In the genomic region with DNA sequence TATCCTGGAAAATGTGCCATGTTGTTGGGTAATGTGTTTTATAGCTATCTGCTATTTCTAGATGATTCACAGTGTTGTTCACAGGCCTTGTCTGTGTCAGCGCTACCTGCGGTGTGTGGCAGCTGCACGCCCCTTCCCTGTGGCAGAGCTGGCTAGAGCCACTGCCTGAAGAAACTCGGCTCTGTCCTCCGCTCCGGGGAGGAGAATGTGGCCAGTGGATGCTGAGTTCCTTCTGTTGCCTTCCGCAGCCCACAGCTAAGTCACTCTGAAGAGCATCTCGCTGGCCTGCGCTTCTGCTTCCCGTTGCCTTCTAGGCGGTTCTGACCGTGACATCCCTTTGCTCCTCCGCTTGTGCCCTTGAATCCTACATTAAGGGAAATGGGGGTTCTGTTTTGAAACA, we compare ENCODE assay signal across 18 cellular contexts.
DNase-seq lines count a peak whose midpoint lies in the region; ATAC-seq, FAIRE-seq and TF ChIP-seq lines count a peak whose summit lies in the region.
"Had no signal": no experiment of that assay in that cellular context is flagged by ENCODE, and none has a peak within 500 bp of the region (broad histone marks: within the 10 kb centered on the region; RNA-seq: fewer than 3 reads in every experiment).

No MANE protein-coding gene starts in this region.

- H3K27ac ChIP-seq in H1 (ENCODE audit: low read depth, low read length) (no peak overlapping the region), kidney (ENCODE audit: low read depth in 2 of 2, low read length in 2 of 2) (no peak overlapping the region), smooth muscle cell (ENCODE audit: low read depth) (no peak overlapping the region)

- no peaks in the 10 kb centered on the region for H3K27me3 Mint-ChIP-seq in nephron progenitor cell (ENCODE audit: low read depth, poor library complexity)

- FAIRE-seq in H1 (lab: Jason Lieb, UNC) (peak; percentile 45), kidney (lab: Jason Lieb, UNC) (no peak)
- FAIRE-seq: HepG2 had no signal

- 0 out of 2 replicates have a peak overlapping the region, but pooled peaks have one; percentile 71 for H2BK12ac ChIP-seq in H1 (ENCODE audit: low read depth, low read length)

- intact Hi-C loops in kidney (cut with DNase I): no loop called here

- no peaks in the 10 kb centered on the region for H3K23me2 ChIP-seq in H1 (ENCODE audit: low read depth, low read length)

- no peak overlapping the region for H3K9ac ChIP-seq in H1 (replicated peaks in 1 of 4; ENCODE audit: extremely low read depth in 1 of 4, low read depth in 3 of 4, low read length in 3 of 4)
- no peak overlapping the region for H3K9ac ChIP-seq in kidney (ENCODE audit: low read length in 2 of 2)
- no peak overlapping the region for H3K9ac ChIP-seq in smooth muscle cell (ENCODE audit: low read depth)

- no peaks in the 10 kb centered on the region for H3F3A ChIP-seq in smooth muscle cell (ENCODE audit: low read depth)

- H4K20me1 ChIP-seq in H1 (replicated peaks in 1 of 2; ENCODE audit: control insufficient read depth in 1 of 2, insufficient read depth in 2 of 2, low read length in 2 of 2) (no peaks in the 10 kb centered on the region), smooth muscle cell (ENCODE audit: low read depth) (no peaks in the 10 kb centered on the region)

- H2BK120ac ChIP-seq in H1 (replicated peaks; ENCODE audit: low read depth, low read length): no peak overlapping the region

- H3K4me3 ChIP-seq in H1 (ENCODE audit: extremely low read depth in 1 of 4, insufficient read depth in 2 of 4, low read depth in 3 of 4, low read length in 4 of 4) (no peak overlapping the region), kidney (ENCODE audit: low read length in 2 of 2) (no peak overlapping the region), smooth muscle cell (no peak overlapping the region)

- no peak for TF ChIP-seq RAD21 in H1 (IDR thresholded peaks at IDR 0.05 in 1 of 2, conservative IDR thresholded peaks at IDR 0.05 in 1 of 2; ENCODE audit: low read depth in 2 of 2, low read length in 2 of 2)

- no peak overlapping the region for H3K18ac ChIP-seq in H1 (ENCODE audit: extremely low read depth, low read length)

- DNase-seq in Daoy (ENCODE audit: low read depth) (peak; percentile 61), NCI-H146 treated with DMSO at 0.1 percent for 48 hours (lab: John Stamatoyannopoulos, UW; ENCODE audit: unreplicated experiment) (peak; percentile 15), H1 (ENCODE audit: low read depth in 1 of 2, low spot score in 2 of 2) (no peak), nephron progenitor cell (peak; percentile 2), kidney (no peak), smooth muscle cell (lab: John Stamatoyannopoulos, UW; ENCODE audit: unreplicated experiment) (no peak)
- DNase-seq: Caco-2, DMS79, GF-D8, Kasumi-1, NCI-H1417, NCI-H2081, NCI-H226, Right ventricle myocardium superior had no signal

- no peak overlapping the region for H3K4me3 Mint-ChIP-seq in nephron progenitor cell

- no peak overlapping the region for H3K56ac ChIP-seq in H1 (replicated peaks; ENCODE audit: insufficient read length, low read depth, low read length)

- no peaks in the 10 kb centered on the region for H3K9me3 ChIP-seq in H1 (ENCODE audit: insufficient read depth in 2 of 2, low read depth in 1 of 2, low read length in 1 of 2)
- H3K9me3 ChIP-seq in kidney (ENCODE audit: control insufficient read depth in 1 of 2, low read length in 2 of 2): no peaks in the 10 kb centered on the region
- H3K9me3 ChIP-seq in smooth muscle cell (replicated peaks; ENCODE audit: low read depth): no peaks in the 10 kb centered on the region
- H3K9me3 ChIP-seq: Caco-2 had no signal

- peak overlapping the region; percentile 17 for H2AFZ ChIP-seq in H1 (ENCODE audit: low read length)
- no peak overlapping the region for H2AFZ ChIP-seq in smooth muscle cell (ENCODE audit: low read depth)

- no peak overlapping the region for H4K91ac ChIP-seq in H1 (replicated peaks; ENCODE audit: insufficient read length, low read length)

- H2BK15ac ChIP-seq in H1 (ENCODE audit: low read length): peak overlapping the region; percentile 92; the same call in 1 of the 2 replicates

- CTCF ChIA-PET in H1 (lab: Charles Lee; ENCODE audit: partially characterized antibody): interaction anchor here (0.6 to 1.7 kb wide), 4 partner anchors 93 to 261 kb away, joined by 3 to 4 read pairs (median 3); no protein-coding TSS in a partner anchor

- no peak overlapping the region for H2BK20ac ChIP-seq in H1 (ENCODE audit: low read length)

- no peaks in the 10 kb centered on the region for H3K36me3 Mint-ChIP-seq in nephron progenitor cell (ENCODE audit: low read depth)

- H4K5ac ChIP-seq in H1 (ENCODE audit: insufficient read length, low read depth, low read length): no peak overlapping the region

- H3K4me2 ChIP-seq in H1 (ENCODE audit: insufficient read depth in 1 of 2, low read depth in 2 of 2, low read length in 2 of 2) (no peak overlapping the region; a peak in 1 of 4 replicates), smooth muscle cell (no peak overlapping the region)

- TF ChIP-seq CTCF in H1 (IDR thresholded peaks at IDR 0.05; ENCODE audit: control extremely low read depth in 1 of 3, insufficient read depth in 1 of 3, low read depth in 1 of 3, low read length in 3 of 3) (no peak), nephron progenitor cell (IDR thresholded peaks at IDR 0.05) (no peak), kidney (IDR thresholded peaks at IDR 0.05; ENCODE audit: borderline replicate concordance, extremely low read depth, insufficient read depth) (no peak), smooth muscle cell (IDR thresholded peaks at IDR 0.05; ENCODE audit: borderline replicate concordance, insufficient read depth, poor library complexity, severe bottlenecking) (no peak)

- H3K79me2 ChIP-seq in H1 (ENCODE audit: control insufficient read depth in 1 of 2, insufficient read depth in 2 of 2, low read length in 2 of 2): no peaks in the 10 kb centered on the region
- no peaks in the 10 kb centered on the region for H3K79me2 ChIP-seq in smooth muscle cell (ENCODE audit: low read depth)

- H4K8ac ChIP-seq in H1 (ENCODE audit: extremely low read depth, insufficient read depth, low read length): no peak overlapping the region

- H3K4me1 ChIP-seq in H1 (replicated peaks in 1 of 4; ENCODE audit: control insufficient read depth in 3 of 4, insufficient read depth in 4 of 4, low read length in 3 of 4): no peaks in the 10 kb centered on the region
- no peaks in the 10 kb centered on the region for H3K4me1 ChIP-seq in kidney (ENCODE audit: control insufficient read depth in 1 of 2, insufficient read depth in 1 of 2, low read depth in 1 of 2, low read length in 2 of 2)
- peaks cover 2% of the 10 kb centered on the region for H3K4me1 ChIP-seq in smooth muscle cell (ENCODE audit: low read depth)
- H3K4me1 ChIP-seq: Caco-2 had no signal

- no peak overlapping the region for H2BK5ac ChIP-seq in H1 (ENCODE audit: low read depth, low read length)

- no peaks in the 10 kb centered on the region for H3K79me1 ChIP-seq in H1 (ENCODE audit: low read depth, low read length)

- H3K4me1 Mint-ChIP-seq in nephron progenitor cell: peaks cover 1% of the 10 kb centered on the region

- H3K23ac ChIP-seq in H1 (ENCODE audit: insufficient read length): no peak overlapping the region

- H2AK5ac ChIP-seq in H1 (ENCODE audit: low read depth, low read length): no peak overlapping the region

- no peak overlapping the region for H3K4ac ChIP-seq in H1 (replicated peaks; ENCODE audit: insufficient read length, low read depth, low read length)

- POLR2A ChIA-PET in H1 (lab: Charles Lee; ENCODE audit: partially characterized antibody): no interaction called here

- no peak overlapping the region for H3K27ac Mint-ChIP-seq in nephron progenitor cell

- TF ChIP-seq EP300 in H1 (IDR thresholded peaks at IDR 0.05; ENCODE audit: borderline replicate concordance in 1 of 2, low read depth in 2 of 2, low read length in 2 of 2): no peak

- H3K27me3 ChIP-seq in H1 (replicated peaks in 1 of 4; ENCODE audit: control insufficient read depth in 3 of 4, extremely low read depth in 1 of 4, insufficient read depth in 3 of 4, low read length in 3 of 4): no peaks in the 10 kb centered on the region
- no peaks in the 10 kb centered on the region for H3K27me3 ChIP-seq in smooth muscle cell (ENCODE audit: low read depth)

- TF ChIP-seq POLR2A in H1 (IDR thresholded peaks at IDR 0.05; ENCODE audit: control extremely low read depth in 1 of 2, low read depth in 2 of 2, low read length in 2 of 2): no peak

- H3K9me3 Mint-ChIP-seq in nephron progenitor cell: no peaks in the 10 kb centered on the region

- H3K36me3 ChIP-seq in H1 (ENCODE audit: control insufficient read depth in 2 of 4, insufficient read depth in 4 of 4, low read length in 3 of 4): no peaks in the 10 kb centered on the region
- no peaks in the 10 kb centered on the region for H3K36me3 ChIP-seq in kidney (ENCODE audit: control insufficient read depth in 1 of 2, insufficient read depth in 2 of 2, low read length in 2 of 2)
- no peaks in the 10 kb centered on the region for H3K36me3 ChIP-seq in smooth muscle cell (ENCODE audit: low read depth)

- WGBS in H1 (ENCODE audit: extremely low coverage in 1 of 2, insufficient coverage in 1 of 2, insufficient read length in 1 of 2, insufficient replicate concordance in 2 of 2, low coverage in 1 of 2, low lambda C conversion rate in 2 of 2, missing lambda C conversion rate in 1 of 2), 2 experiments: 92% methylated on average over 13 of the region's 13 CpGs; no CpG with 5 or more reads in 1 of the 2 experiments
- 89% methylated on average over 13 of the region's 13 CpGs for WGBS in smooth muscle cell (ENCODE audit: low lambda C conversion rate)

- ATAC-seq in GM21367 (IDR thresholded peaks at IDR 0.05; ENCODE audit: unreplicated experiment): no peak
- no peak for ATAC-seq in HG02588 (IDR thresholded peaks at IDR 0.05; ENCODE audit: unreplicated experiment)
- ATAC-seq: HepG2, SK-N-SH treated with all-trans-retinoic acid at 6 μM for 48 hours had no signal

- no peak overlapping the region for H3K14ac ChIP-seq in H1 (ENCODE audit: insufficient read length)

TF ChIP-seq in H1, 55 proteins besides CTCF, POLR2A, EP300 and RAD21:
- TF ChIP-seq HDAC6 (IDR thresholded peaks at IDR 0.05; ENCODE audit: low read depth, low read length): no peak
- no peak for TF ChIP-seq SRF (IDR thresholded peaks at IDR 0.05; ENCODE audit: low read depth, low read length)
- no peak for TF ChIP-seq POU5F1 (IDR thresholded peaks at IDR 0.05; ENCODE audit: low read depth, low read length)
- no peak for TF ChIP-seq KDM1A (IDR thresholded peaks at IDR 0.05; ENCODE audit: borderline replicate concordance, low read length)
- no peak for TF ChIP-seq KDM4A (IDR thresholded peaks at IDR 0.05; ENCODE audit: low read depth, low read length, severe bottlenecking)
- TF ChIP-seq GTF2F1 (IDR thresholded peaks at IDR 0.05; ENCODE audit: borderline replicate concordance, low read depth, low read length): no peak
- TF ChIP-seq FOSL1 (IDR thresholded peaks at IDR 0.05; ENCODE audit: insufficient read depth, low read depth, low read length): no peak
- TF ChIP-seq SIN3A (conservative IDR thresholded peaks at IDR 0.05 in 1 of 2, IDR thresholded peaks at IDR 0.05 in 1 of 2; ENCODE audit: low read depth in 1 of 2, low read length in 2 of 2): no peak
- no peak for TF ChIP-seq TEAD4 (IDR thresholded peaks at IDR 0.05; ENCODE audit: low read depth, low read length)
- no peak for TF ChIP-seq ASH2L (IDR thresholded peaks at IDR 0.05; ENCODE audit: low read length)
- TF ChIP-seq BCL11A (IDR thresholded peaks at IDR 0.05; ENCODE audit: low read depth in 2 of 2, low read length in 2 of 2): no peak

Comparison
In these comparisons a context has a peak if more than half of its experiments do, and no peak if none do; other contexts are left out.
1. DNase-seq: peak in Daoy (single experiment), NCI-H146 treated with DMSO at 0.1 percent for 48 hours (single experiment) and nephron progenitor cell (single experiment); none in H1 (0 of 2), kidney (single experiment) and smooth muscle cell (single experiment).